7 cellular contexts compared by ENCODE assay signal in the genomic region with DNA sequence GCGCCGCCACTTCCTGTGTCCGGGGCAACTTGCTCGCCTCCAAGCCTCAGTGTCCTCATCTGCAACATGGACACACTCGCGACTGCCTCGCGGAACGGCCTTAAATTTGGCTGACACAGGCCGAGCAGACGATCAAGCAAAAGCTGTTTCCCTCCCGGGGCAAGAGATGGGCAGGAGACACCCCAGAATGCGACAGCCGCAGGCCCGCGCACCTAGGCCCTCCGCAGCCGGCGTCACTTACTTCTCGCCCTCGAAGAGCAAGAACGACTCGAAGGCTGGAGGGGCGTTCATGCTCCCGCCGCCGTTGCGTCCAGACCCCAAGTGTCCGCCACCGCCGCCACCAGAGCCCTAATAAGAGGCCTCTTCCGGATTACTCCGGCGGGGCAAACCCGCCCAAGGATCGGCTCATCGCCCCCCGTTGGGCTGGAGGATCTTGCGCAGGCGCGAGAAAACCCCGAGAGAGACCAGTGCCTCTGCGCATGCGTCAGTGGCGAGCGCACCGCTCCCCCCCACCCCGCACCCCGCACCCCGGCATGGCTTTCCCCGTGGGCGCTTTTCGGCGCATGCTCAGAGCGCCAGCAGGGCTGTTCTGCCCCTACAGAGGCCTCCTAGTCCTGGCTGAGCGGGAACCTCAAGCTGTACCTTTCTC. TPM values are rescaled to one million over a fixed set of nuclear protein-coding genes. Genes with fewer than 3 reads are reported as not detected.
DNase-seq lines count a peak whose midpoint lies in the region; ATAC-seq, FAIRE-seq and TF ChIP-seq lines count a peak whose summit lies in the region.
"Not testable (repeated sequence)": the region's sequence is repeated elsewhere in the genome, so short reads cannot be mapped to it uniquely, and the experiment has no call there.

Gene POLR2J2 (minus strand): TSS at position 353 of the 649 bp plus-strand sequence. CDS start 62 bp downstream, at position 291.

- not testable (repeated sequence) for H3K9me3 ChIP-seq in K562 (replicated peaks; ENCODE audit: control insufficient read depth, insufficient read depth, low read depth, low read length); heart right ventricle; pancreas

- CTCF ChIA-PET in K562 (lab: Yijun Ruan, JAX; ENCODE audit: low intra/inter-chr PET ratio): not testable (repeated sequence)

- H3K9me1 ChIP-seq in K562 (ENCODE audit: control insufficient read depth, insufficient read depth, low read length): not testable (repeated sequence)

- H4K20me1 ChIP-seq in K562 (replicated peaks; ENCODE audit: control insufficient read depth, insufficient read depth, low read length): not testable (repeated sequence)

- H3K4me3 ChIP-seq in K562 (peak within 1 kb of the TSS; percentile 43), heart right ventricle (peak within 1 kb of the TSS in 8 of 10 donors; percentile 44 to 65 (median 53)), pancreas (peak within 1 kb of the TSS in 1 of 4 donors; percentile 25)

- ATAC-seq in GM21717 (IDR thresholded peaks at IDR 0.05; ENCODE audit: unreplicated experiment) (peak; percentile 40), HG03280 (IDR thresholded peaks at IDR 0.05; ENCODE audit: unreplicated experiment) (peak; percentile 62), K562 (peak; percentile 91), heart right ventricle (peak; percentile 76 to 94 (median 82)), pancreas (peak; percentile 64 to 89 (median 84))

- not testable (repeated sequence) for H3K27me3 ChIP-seq in K562 (ENCODE audit: control insufficient read depth in 2 of 2, insufficient read depth in 2 of 2, low read length in 2 of 2); heart right ventricle; pancreas

- H3K4me1 ChIP-seq in K562 (replicated peaks in 1 of 2; ENCODE audit: control insufficient read depth in 2 of 2, insufficient read depth in 2 of 2, low read length in 2 of 2); heart right ventricle; pancreas: not testable (repeated sequence)

- not testable (repeated sequence) for H2AFZ ChIP-seq in K562 (ENCODE audit: low read depth, low read length)

- not testable (repeated sequence) for TF ChIP-seq RAD21 in K562 (CRISPR knock-in tag; conservative IDR thresholded peaks at IDR 0.05 in 1 of 2, IDR thresholded peaks at IDR 0.05 in 1 of 2)

- intact Hi-C loops in K562 (cut with micrococcal nuclease); heart right ventricle (cut with DNase I); pancreas (cut with DNase I): not testable (repeated sequence)

- peak; percentile 34; the same call in 1 of the 2 replicates for TF ChIP-seq POLR2A in Raji (IDR thresholded peaks at IDR 0.05; ENCODE audit: insufficient read depth, low read depth, low read length)
- TF ChIP-seq POLR2A in K562 (conservative IDR thresholded peaks at IDR 0.05): peak; percentile 29; the same call in 1 of the 2 replicates

- in situ Hi-C loops in K562 (cut with MboI): loop anchor here (25.0 kb wide), 2 partner anchors 209 to 359 kb away; partner anchors contain the start of genes ALKBH4 and LRWD1

- peak; percentile 35 for DNase-seq in GM18507 (ENCODE audit: extremely low spot score, insufficient read length, low read depth)
- DNase-seq in K562 (ENCODE audit: extremely low read depth in 1 of 4, low spot score in 3 of 4): peak; percentile 86 to 91 (median 87)
- DNase-seq in heart right ventricle: peak; percentile 10 to 89
- DNase-seq in pancreas: peak in 3 of 6 donors; percentile 14 to 90 (median 86)

- BruUV-seq in K562 (replicated peaks; lab: Mats Ljungman, UMichigan): not testable (repeated sequence)

- FAIRE-seq in GM18507 (lab: Jason Lieb, UNC); K562 (lab: Jason Lieb, UNC); pancreas (lab: Jason Lieb, UNC): not testable (repeated sequence)

- not testable (repeated sequence) for H3K27ac ChIP-seq in K562 (ENCODE audit: extremely low read depth, low read depth, low read length); pancreas
- peak within 1 kb of the TSS in 5 of 10 donors; percentile 42 to 79 (median 62) for H3K27ac ChIP-seq in heart right ventricle

- WGBS in K562 (ENCODE audit: insufficient coverage, low coverage, missing lambda C conversion rate): 8% methylated on average over 2 of the region's 56 CpGs
- WGBS in heart right ventricle, 2 donors: 0 to 1% methylated on average over 9 to 23 of the region's 56 CpGs
- WGBS in pancreas, 2 donors: 0% methylated on average over 3 to 43 of the region's 56 CpGs

- TF ChIP-seq CTCF in K562 (IDR thresholded peaks at IDR 0.05 in 2 of 3, conservative IDR thresholded peaks at IDR 0.05 in 1 of 3; ENCODE audit: insufficient read depth in 2 of 3, low read depth in 1 of 3, low read length in 3 of 3) (peak in 2 of 3 experiments; percentile 12 to 25; a peak in 2 of 6 replicates), heart right ventricle (IDR thresholded peaks at IDR 0.05) (peak in 2 of 9 donors; percentile 38 to 43)
- not testable (repeated sequence) for TF ChIP-seq CTCF in pancreas (IDR thresholded peaks at IDR 0.05)

- peak within 1 kb of the TSS; percentile 41 to 78; a peak in 3 of 4 replicates for H3K9ac ChIP-seq in K562 (ENCODE audit: insufficient read depth in 1 of 2, low read depth in 2 of 2, low read length in 2 of 2)

- TF ChIP-seq EP300 in K562 (IDR thresholded peaks at IDR 0.05; ENCODE audit: low read length): not testable (repeated sequence)

- H3K36me3 ChIP-seq in K562 (ENCODE audit: control insufficient read depth, insufficient read depth, low read length); heart right ventricle; pancreas: not testable (repeated sequence)

- peak within 1 kb of the TSS; percentile 32; the same call in 1 of the 2 replicates for H3K4me2 ChIP-seq in K562 (ENCODE audit: insufficient read depth, low read length)

- not testable (repeated sequence) for H3K79me2 ChIP-seq in K562 (ENCODE audit: control insufficient read depth, insufficient read depth, low read length)

- POLR2A ChIA-PET in K562 (lab: Yijun Ruan, JAX): not testable (repeated sequence)

TF ChIP-seq in K562, 482 proteins besides CTCF, POLR2A, EP300 and RAD21 (continues in another document):
- peak; percentile 16 for TF ChIP-seq MEIS2 (IDR thresholded peaks at IDR 0.05; ENCODE audit: partially characterized antibody)
- TF ChIP-seq, protein P1, sequence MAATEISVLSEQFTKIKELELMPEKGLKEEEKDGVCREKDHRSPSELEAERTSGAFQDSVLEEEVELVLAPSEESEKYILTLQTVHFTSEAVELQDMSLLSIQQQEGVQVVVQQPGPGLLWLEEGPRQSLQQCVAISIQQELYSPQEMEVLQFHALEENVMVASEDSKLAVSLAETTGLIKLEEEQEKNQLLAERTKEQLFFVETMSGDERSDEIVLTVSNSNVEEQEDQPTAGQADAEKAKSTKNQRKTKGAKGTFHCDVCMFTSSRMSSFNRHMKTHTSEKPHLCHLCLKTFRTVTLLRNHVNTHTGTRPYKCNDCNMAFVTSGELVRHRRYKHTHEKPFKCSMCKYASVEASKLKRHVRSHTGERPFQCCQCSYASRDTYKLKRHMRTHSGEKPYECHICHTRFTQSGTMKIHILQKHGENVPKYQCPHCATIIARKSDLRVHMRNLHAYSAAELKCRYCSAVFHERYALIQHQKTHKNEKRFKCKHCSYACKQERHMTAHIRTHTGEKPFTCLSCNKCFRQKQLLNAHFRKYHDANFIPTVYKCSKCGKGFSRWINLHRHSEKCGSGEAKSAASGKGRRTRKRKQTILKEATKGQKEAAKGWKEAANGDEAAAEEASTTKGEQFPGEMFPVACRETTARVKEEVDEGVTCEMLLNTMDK (IDR thresholded peaks at IDR 0.05; ENCODE audit: borderline replicate concordance, insufficient read depth, low read depth, low read length, poor library complexity, severe bottlenecking): peak; percentile 73
- peak; percentile 68 for TF ChIP-seq RBFOX2 (IDR thresholded peaks at IDR 0.05; ENCODE audit: low read depth, low read length)
- peak; percentile 30; the same call in 1 of the 2 replicates for TF ChIP-seq PHF8 (IDR thresholded peaks at IDR 0.05; ENCODE audit: borderline replicate concordance, low read length)
- peak; percentile 67 for TF ChIP-seq C11orf30 (IDR thresholded peaks at IDR 0.05; ENCODE audit: low read depth)
- TF ChIP-seq TAF1 (IDR thresholded peaks at IDR 0.05; ENCODE audit: control insufficient read depth, extremely low read depth, insufficient read depth, low read length, severe bottlenecking): peak; percentile 42
- TF ChIP-seq POLR2G (IDR thresholded peaks at IDR 0.05; ENCODE audit: low read depth, low read length): peak; percentile 75
- peak; percentile 85 to 87 for TF ChIP-seq NRF1 (conservative IDR thresholded peaks at IDR 0.05 in 1 of 2, IDR thresholded peaks at IDR 0.05 in 1 of 2)
- TF ChIP-seq GABPA (tag; conservative IDR thresholded peaks at IDR 0.05; ENCODE audit: low read depth): peak; percentile 71

RNA-seq across cellular contexts. Expression of gene POLR2J2, which starts in this region (rescaled TPM):
- total RNA-seq in K562 (2011; cell fraction: chromatin; rRNA removed; ENCODE audit: low replicate concordance): 149 and 150 TPM in 2 replicates
- 76.4 and 83.8 TPM in 2 replicates for total RNA-seq in K562 (2011; cell fraction: nucleolus; rRNA removed)
- 92.4 and 120 TPM in 2 replicates for total RNA-seq in K562 (2011; cell fraction: nucleoplasm; rRNA removed)
- 1.4 and 3.3 TPM in 2 replicates for total RNA-seq in K562 (2014; rRNA removed)
- total RNA-seq in K562 (2014; rRNA removed; fragmentation: Illumina TruSeq; extraction: Trizol): 5.2 and 5.8 TPM in 2 replicates
- total RNA-seq in K562 (2015; rRNA removed; fragmentation: Illumina TruSeq; extraction: Trizol): 5.5 and 6.3 TPM in 2 replicates
- total RNA-seq in K562 (2021): 11.6 and 13.6 TPM in 2 replicates
- 6.3 and 6.8 TPM in 2 replicates for polyA plus RNA-seq in K562 (2011; rRNA removed)
- 1.1 and 1.9 TPM in 2 replicates for polyA plus RNA-seq in K562 (2011; cell fraction: cytosol; rRNA removed)
- polyA plus RNA-seq in K562 (2011; cell fraction: nucleus; rRNA removed): 15.4 and 25.3 TPM in 2 replicates
- polyA plus RNA-seq in K562 (2012): 2.4 and 2.6 TPM in 2 replicates
- 1.9 and 2.3 TPM in 2 replicates for polyA plus RNA-seq in K562 (2014; fragmentation: Illumina TruSeq; extraction: Trizol)
- polyA plus RNA-seq in K562 (2014; fragmentation: Nextera tagmentation; extraction: Ambion mirVana): 1 to 10 TPM in 1 of 2 experiments, under 1 TPM in 1; 0.80 to 1.5 TPM
- 6.1 and 6.7 TPM in 2 replicates for polyA plus RNA-seq in K562 (2014; rRNA removed)
- 7.2 and 9.3 TPM in 2 replicates for polyA minus RNA-seq in K562 (2011; rRNA and poly(A)+ RNA removed)
- 1.7 and 3.8 TPM in 2 replicates for polyA minus RNA-seq in K562 (2011; cell fraction: cytosol; rRNA and poly(A)+ RNA removed)
- 6.3 and 7.7 TPM in 2 replicates for polyA minus RNA-seq in K562 (2011; cell fraction: nucleus; rRNA and poly(A)+ RNA removed)
- total RNA-seq in heart right ventricle: 1 to 10 TPM; 2.2 to 4.3 (median 3.3) TPM
- polyA plus RNA-seq in heart right ventricle: 1 to 10 TPM in 1 of 2 donors, under 1 TPM in 1; 0.43 to 8.6 TPM
- 1 to 10 TPM; 1.4 to 9.7 (median 3.7) TPM for total RNA-seq in pancreas
- 1 to 10 TPM; 5.1 to 6.1 TPM for polyA plus RNA-seq in pancreas

Comparison
In these comparisons a context has a peak if more than half of its experiments do, and no peak if none do; other contexts are left out.
1. ATAC-seq: peak in every context shown above with its lines; median percentile 91 in K562; 84 in pancreas; 82 in heart right ventricle; 62 in HG03280; 40 in GM21717.